In genomic region chr5:80114856-80115255, GRCh38 we compare ENCODE assay signal across 27 cellular contexts.
DNase-seq lines count a peak whose midpoint lies in the region; ATAC-seq, FAIRE-seq and TF ChIP-seq lines count a peak whose summit lies in the region.
"Had no signal": no experiment of that assay in that cellular context is flagged by ENCODE, and none has a peak within 500 bp of the region (broad histone marks: within the 10 kb centered on the region; RNA-seq: fewer than 3 reads in every experiment).

No MANE protein-coding gene starts in this region.

- H3K4me1 Mint-ChIP-seq in endodermal cell, result peaks cover 40% of the 10 kb centered on the region
- H3K4me1 Mint-ChIP-seq in nephron, result peaks cover 42% of the 10 kb centered on the region

- ATAC-seq in HG02840 (IDR thresholded peaks at IDR 0.05; ENCODE audit: low FRiP score, unreplicated experiment), result no peak
- ATAC-seq: foreskin keratinocyte, heart right ventricle, right lobe of liver had no signal

- peaks cover 15% of the 10 kb centered on the region for H3K4me1 ChIP-seq in endodermal cell (ENCODE audit: control insufficient read depth, insufficient read depth, low read length)
- H3K4me1 ChIP-seq: right lobe of liver had no signal

- H3K27ac Mint-ChIP-seq in endodermal cell (no peak overlapping the region), nephron (peak overlapping the region in 2 of 3 experiments; percentile 58 to 72)
- H3K27ac Mint-ChIP-seq: H9; T-helper 2 cell treated with Interferon-gamma antibody and Interleukin-4, amounts not matched to agents 5 μg/mL and 100 μg/mL, for 36 hours had no signal

- H3K4me3 Mint-ChIP-seq in endodermal cell (no peak overlapping the region), nephron (no peak overlapping the region)
- H3K4me3 Mint-ChIP-seq: H9; T-helper 2 cell treated with Interferon-gamma antibody and Interleukin-4, amounts not matched to agents 5 μg/mL and 100 μg/mL, for 36 hours had no signal

- H3K36me3 Mint-ChIP-seq in endodermal cell (ENCODE audit: low read depth) (peaks cover 21% of the 10 kb centered on the region), nephron (ENCODE audit: low read depth) (peaks cover 29% of the 10 kb centered on the region)

- DNase-seq in NCI-H748 (lab: John Stamatoyannopoulos, UW; ENCODE audit: unreplicated experiment) (peak; percentile 46), NCI-H748 treated with DMSO at 0.1 percent for 48 hours (lab: John Stamatoyannopoulos, UW) (no peak), COLO668 (lab: John Stamatoyannopoulos, UW; ENCODE audit: unreplicated experiment) (peak; percentile 2), endodermal cell (no peak), WERI-Rb-1 (no peak), RCC 7860 (ENCODE audit: low spot score) (no peak)
- DNase-seq: activated CD4-positive, alpha-beta T cell treated with anti-CD3 and anti-CD28 coated beads for 48 hours; activated CD8-positive, alpha-beta memory T cell treated with anti-CD3 and anti-CD28 coated beads for 24 hours; AML-193; DND-41; effector memory CD4-positive, alpha-beta T cell; foreskin keratinocyte; H9; heart right ventricle; NCI-H1105 treated with DMSO at 0.1 percent for 48 hours; NCI-H2081; NCI-H446; right lobe of liver; Right ventricle myocardium superior; stimulated activated naive CD4-positive, alpha-beta T cell treated with Interleukin-2 at 50 U/mL for 16 hours had no signal

- H3K27me3 ChIP-seq in endodermal cell (ENCODE audit: control insufficient read depth, insufficient read depth, low read length, poor library complexity, severe bottlenecking) (no peaks in the 10 kb centered on the region), WERI-Rb-1 (ENCODE audit: insufficient read depth, low read depth, severe bottlenecking) (no peaks in the 10 kb centered on the region)
- H3K27me3 ChIP-seq: heart right ventricle, right lobe of liver had no signal

- H3K4me3 ChIP-seq in endodermal cell (ENCODE audit: low read length) (peak overlapping the region; percentile 55), WERI-Rb-1 (ENCODE audit: low read depth, low read length) (no peak overlapping the region)
- H3K4me3 ChIP-seq: heart right ventricle, right lobe of liver had no signal

- H3K27ac ChIP-seq in endodermal cell (ENCODE audit: low read depth, low read length), result no peak overlapping the region
- H3K27ac ChIP-seq in WERI-Rb-1, result no peak overlapping the region
- H3K27ac ChIP-seq: foreskin keratinocyte, heart right ventricle, right lobe of liver had no signal

- H3K9me3 ChIP-seq in endodermal cell (ENCODE audit: control insufficient read depth, low read length) (peaks cover 35% of the 10 kb centered on the region), WERI-Rb-1 (ENCODE audit: severe bottlenecking) (no peaks in the 10 kb centered on the region)
- H3K9me3 ChIP-seq: right lobe of liver had no signal

- H3K9me3 Mint-ChIP-seq in endodermal cell, result peaks cover 30% of the 10 kb centered on the region
- H3K9me3 Mint-ChIP-seq in nephron, result peaks cover 18% of the 10 kb centered on the region

- H3K36me3 ChIP-seq in endodermal cell (ENCODE audit: control insufficient read depth, insufficient read depth, low read length), result no peaks in the 10 kb centered on the region
- H3K36me3 ChIP-seq in WERI-Rb-1, result no peaks in the 10 kb centered on the region
- H3K36me3 ChIP-seq: heart right ventricle, right lobe of liver had no signal

- FAIRE-seq in RCC 7860 (lab: Jason Lieb, UNC), result no peak
- FAIRE-seq: bronchial epithelial cell, GM19239, urothelium cell line had no signal

- WGBS in endodermal cell (ENCODE audit: insufficient coverage in 1 of 2, insufficient read length in 1 of 2), 2 experiments, result 96% methylated on average over 3 of the region's 3 CpGs; no CpG with 5 or more reads in 1 of the 2 experiments

- TF ChIP-seq CTCF in endodermal cell (conservative IDR thresholded peaks at IDR 0.05) (no peak), nephron (IDR thresholded peaks at IDR 0.05; ENCODE audit: unreplicated experiment in 3 of 3) (no peak), WERI-Rb-1 (IDR thresholded peaks at IDR 0.05; ENCODE audit: low read depth, low read length) (no peak)

- no peak overlapping the region for H3K9ac ChIP-seq in endodermal cell (ENCODE audit: extremely low read depth, low read length, poor library complexity, severe bottlenecking)

- no peaks in the 10 kb centered on the region for H3K27me3 Mint-ChIP-seq in endodermal cell (ENCODE audit: insufficient read depth)
- H3K27me3 Mint-ChIP-seq in nephron (ENCODE audit: low read depth), result no peaks in the 10 kb centered on the region
- H3K27me3 Mint-ChIP-seq: progenitor cell of endocrine pancreas had no signal

Comparison
In these comparisons a context has a peak if more than half of its experiments do, and no peak if none do; other contexts are left out.
1. DNase-seq: peak in NCI-H748 (single experiment) and COLO668 (single experiment); none in NCI-H748 treated with DMSO at 0.1 percent for 48 hours (single experiment), endodermal cell (single experiment), WERI-Rb-1 (single experiment) and RCC 7860 (single experiment).